ENCODE assay signal across 32 cellular contexts in the genomic region with DNA sequence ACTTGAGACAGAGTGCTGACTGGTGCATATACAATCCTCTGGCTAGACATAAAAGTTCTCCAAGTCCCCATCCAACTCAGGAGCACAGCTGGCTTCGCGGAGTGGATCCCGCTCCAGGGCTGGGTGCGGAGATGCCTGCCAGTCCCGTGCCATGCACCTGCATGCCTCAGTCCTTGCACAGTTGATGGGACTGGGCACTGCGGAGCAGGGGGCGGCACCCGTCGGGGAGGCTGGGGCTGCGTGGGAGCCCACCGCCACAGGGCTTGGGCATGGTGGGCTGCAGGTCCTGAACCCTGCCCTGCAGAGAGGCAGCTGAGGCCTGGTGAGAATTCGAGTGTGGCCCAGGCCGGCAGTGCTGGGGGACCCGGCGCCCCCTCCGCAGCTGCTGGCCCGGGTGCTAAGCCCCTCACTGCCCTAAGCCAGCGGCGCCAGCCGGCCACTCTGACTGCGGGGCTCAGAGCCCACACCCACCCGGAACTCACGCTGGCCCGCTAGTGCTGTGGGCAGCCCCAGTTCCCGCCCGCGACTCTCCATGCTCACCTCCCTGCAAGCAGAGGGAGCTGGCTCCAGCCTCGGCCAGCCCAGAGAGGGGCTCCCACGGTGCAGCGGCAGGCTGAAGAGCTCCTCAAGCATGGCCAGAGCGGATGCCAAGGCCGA.
"Had no signal": no experiment of that assay in that cellular context is flagged by ENCODE, and none has a peak within 500 bp of the region (broad histone marks: within the 10 kb centered on the region; RNA-seq: fewer than 3 reads in every experiment).

No MANE protein-coding gene starts in this region.

- H3K4me1 Mint-ChIP-seq: brain, endodermal cell had no signal

- H3K36me3 Mint-ChIP-seq: brain had no signal

- ATAC-seq: activated CD4-positive, alpha-beta T cell treated with anti-CD3 and anti-CD28 coated beads for 36 hours; activated CD8-positive, alpha-beta memory T cell treated with anti-CD3 and anti-CD28 coated beads, Interleukin-2, amount 10 ng/mL, durations not matched to agents 7 days and 5 days; activated CD8-positive, alpha-beta T cell treated with anti-CD3 and anti-CD28 coated beads, Interleukin-2, amount 10 ng/mL, durations not matched to agents 7 days and 5 days; activated naive CD4-positive, alpha-beta T cell treated with anti-CD3 and anti-CD28 coated beads, Interleukin-2, amount 50 U/mL, for 72 hours; gastroesophageal sphincter; T-helper 17 cell had no signal

- H3K4me3 Mint-ChIP-seq: activated CD4-positive, alpha-beta memory T cell treated with anti-CD3 and anti-CD28 coated beads for 36 hours; activated CD4-positive, alpha-beta T cell treated with anti-CD3 and anti-CD28 coated beads for 36 hours; activated CD4-positive, alpha-beta T cell treated with anti-CD3 and anti-CD28 coated beads, Interleukin-2, amount 10 ng/mL, durations not matched to agents 24 days and 14 days; activated CD8-positive, alpha-beta memory T cell treated with anti-CD3 and anti-CD28 coated beads, Interleukin-2, amount 10 ng/mL, durations not matched to agents 7 days and 5 days; activated CD8-positive, alpha-beta T cell treated with anti-CD3 and anti-CD28 coated beads, Interleukin-2, amount 10 ng/mL, durations not matched to agents 7 days and 5 days; activated naive CD4-positive, alpha-beta T cell treated with anti-CD3 and anti-CD28 coated beads, Interleukin-2, amount 10 ng/mL, durations not matched to agents 7 days and 5 days; activated naive CD8-positive, alpha-beta T cell treated with anti-CD3 and anti-CD28 coated beads, Interleukin-2, amount 10 ng/mL, durations not matched to agents 7 days and 5 days; activated T-helper 1 cell treated with anti-CD3 and anti-CD28 coated beads, Interleukin-12 subunit alpha, Interleukin-12 subunit beta, Interleukin-2, Interleukin-4 antibody, amounts not matched to agents 30 ng/mL and 10 ng/mL and 1 ng/mL, durations not matched to agents 14 hours and 24 hours and 36 hours; brain; endodermal cell; T-helper 17 cell; T-helper 2 cell treated with Interferon-gamma antibody and Interleukin-4, amounts not matched to agents 5 μg/mL and 100 μg/mL, for 36 hours had no signal

- H3K27ac Mint-ChIP-seq: activated CD4-positive, alpha-beta memory T cell treated with anti-CD3 and anti-CD28 coated beads for 36 hours; activated CD4-positive, alpha-beta T cell treated with anti-CD3 and anti-CD28 coated beads for 36 hours; activated CD4-positive, alpha-beta T cell treated with anti-CD3 and anti-CD28 coated beads, Interleukin-2, amount 10 ng/mL, durations not matched to agents 24 days and 14 days; activated CD8-positive, alpha-beta memory T cell treated with anti-CD3 and anti-CD28 coated beads, Interleukin-2, amount 10 ng/mL, durations not matched to agents 7 days and 5 days; activated CD8-positive, alpha-beta T cell treated with anti-CD3 and anti-CD28 coated beads, Interleukin-2, amount 10 ng/mL, durations not matched to agents 7 days and 5 days; activated naive CD4-positive, alpha-beta T cell treated with anti-CD3 and anti-CD28 coated beads, Interleukin-2, amount 10 ng/mL, durations not matched to agents 7 days and 5 days; activated naive CD4-positive, alpha-beta T cell treated with anti-CD3 and anti-CD28 coated beads, Interleukin-2, amount 50 U/mL, for 72 hours; activated naive CD8-positive, alpha-beta T cell treated with anti-CD3 and anti-CD28 coated beads, Interleukin-2, amount 10 ng/mL, durations not matched to agents 7 days and 5 days; activated T-helper 1 cell treated with anti-CD3 and anti-CD28 coated beads, Interleukin-12 subunit alpha, Interleukin-12 subunit beta, Interleukin-2, Interleukin-4 antibody, amounts not matched to agents 30 ng/mL and 10 ng/mL and 1 ng/mL, durations not matched to agents 14 hours and 24 hours and 36 hours; activated T-helper 2 cell treated with anti-CD3 and anti-CD28 coated beads, Interferon-gamma antibody, Interleukin-2, Interleukin-4, amounts not matched to agents 10 μg/mL and 5 μg/mL and 100 μg/mL, durations not matched to agents 14 hours and 24 hours and 36 hours; brain; endodermal cell; T-helper 17 cell; T-helper 2 cell treated with Interferon-gamma antibody and Interleukin-4, amounts not matched to agents 5 μg/mL and 100 μg/mL, for 36 hours had no signal

- H3K27me3 Mint-ChIP-seq: activated CD4-positive, alpha-beta T cell treated with anti-CD3 and anti-CD28 coated beads, Interleukin-2, amount 10 ng/mL, durations not matched to agents 24 days and 14 days had no signal

- H3K27ac ChIP-seq: ascending aorta, breast epithelium, cardiac muscle cell, colonic mucosa, esophagus squamous epithelium, gastroesophageal sphincter had no signal

- H3K9me3 Mint-ChIP-seq: activated CD4-positive, alpha-beta T cell treated with anti-CD3 and anti-CD28 coated beads, Interleukin-2, amount 10 ng/mL, durations not matched to agents 24 days and 14 days had no signal

- H3K27me3 ChIP-seq: ascending aorta, breast epithelium, cardiac muscle cell, colonic mucosa, gastroesophageal sphincter had no signal

- H3K4me1 ChIP-seq: ascending aorta, breast epithelium, colonic mucosa, gastroesophageal sphincter had no signal

- H3K4me3 ChIP-seq: ascending aorta, breast epithelium, cardiac muscle cell, colonic mucosa, esophagus squamous epithelium, gastroesophageal sphincter had no signal

- H3K9me3 ChIP-seq: ascending aorta, breast epithelium, colonic mucosa had no signal

- DNase-seq: activated CD4-positive, alpha-beta memory T cell treated with anti-CD3 and anti-CD28 coated beads for 36 hours; activated CD4-positive, alpha-beta T cell treated with anti-CD3 and anti-CD28 coated beads for 36 hours; activated CD4-positive, alpha-beta T cell treated with anti-CD3 and anti-CD28 coated beads, Interleukin-2, amount 10 ng/mL, durations not matched to agents 24 days and 14 days; activated CD4-positive, CD25-positive, alpha-beta regulatory T cell; activated CD4-positive, CD25-positive, alpha-beta regulatory T cell treated with anti-CD3 and anti-CD28 coated beads, Interleukin-2, amount 50 U/mL, for 72 hours; activated CD8-positive, alpha-beta memory T cell treated with anti-CD3 and anti-CD28 coated beads, Interleukin-2, amount 10 ng/mL, durations not matched to agents 7 days and 5 days; activated CD8-positive, alpha-beta memory T cell treated with anti-CD3 and anti-CD28 coated beads, Interleukin-2, amount 50 U/mL, for 4 hours; activated CD8-positive, alpha-beta T cell treated with anti-CD3 and anti-CD28 coated beads, Interleukin-2, amount 10 ng/mL, durations not matched to agents 7 days and 5 days; activated effector memory CD4-positive, alpha-beta T cell treated with anti-CD3 and anti-CD28 coated beads, Interleukin-2, amount 50 U/mL, for 16 hours; activated naive CD4-positive, alpha-beta T cell treated with anti-CD3 and anti-CD28 coated beads, Interleukin-2, amount 10 ng/mL, durations not matched to agents 7 days and 5 days; activated naive CD8-positive, alpha-beta T cell treated with anti-CD3 and anti-CD28 coated beads, Interleukin-2, amount 10 ng/mL, durations not matched to agents 7 days and 5 days; activated T-cell treated with anti-CD3 and anti-CD28 coated beads, Interleukin-2, amount 50 U/mL, for 1 hour; activated T-cell treated with anti-CD3 and anti-CD28 coated beads, Interleukin-2, amount 50 U/mL, for 48 hours; central memory CD4-positive, alpha-beta T cell; cerebellar nuclear complex; colonic mucosa; effector memory CD4-positive, alpha-beta T cell; endodermal cell; esophagus squamous epithelium; foreskin melanocyte; T-helper 1 cell; T-helper 17 cell; T1000 had no signal

- H3K36me3 ChIP-seq: ascending aorta, breast epithelium, cardiac muscle cell, colonic mucosa, esophagus squamous epithelium, gastroesophageal sphincter had no signal
